23 cellular contexts compared by ENCODE assay signal in genomic region chr1:110040548-110040947, GRCh38. TPM values are rescaled to one million over a fixed set of nuclear protein-coding genes. Genes with fewer than 3 reads are reported as not detected.
DNase-seq lines count a peak whose midpoint lies in the region; TF ChIP-seq lines count a peak whose summit lies in the region.
"Had no signal": no experiment of that assay in that cellular context is flagged by ENCODE, and none has a peak within 500 bp of the region (broad histone marks: within the 10 kb centered on the region; RNA-seq: fewer than 3 reads in every experiment).

No MANE protein-coding gene starts in this region.

- POLR2A ChIA-PET in RWPE1 (lab: Yijun Ruan, JAX; ENCODE audit: low non-redundant PET): no interaction called here

- CTCF ChIA-PET in RWPE1 (lab: Yijun Ruan, JAX): interaction anchor here (0.6 to 1.8 kb wide), 4 partner anchors 10 to 42 kb away, joined by 3 to 6 read pairs (median 4); no protein-coding TSS in a partner anchor

- intact Hi-C loops in thyroid gland (cut with DNase I): no loop called here

- no peak for TF ChIP-seq POLR2A in thyroid gland (IDR thresholded peaks at IDR 0.05)

- peaks cover 5 to 9% of the 10 kb centered on the region in 2 donors for H3K4me1 ChIP-seq in thyroid gland

- no peak overlapping the region for H3K4me3 ChIP-seq in H7 (ENCODE audit: insufficient read depth, low read depth, low read length)
- no peak overlapping the region for H3K4me3 ChIP-seq in thyroid gland (replicated peaks in 1 of 3)
- H3K4me3 ChIP-seq: BLaER1, coronary artery, GM12878, right lobe of liver, upper lobe of left lung had no signal

- H3K9me3 ChIP-seq in thyroid gland: no peaks in the 10 kb centered on the region
- H3K9me3 ChIP-seq: BLaER1, right lobe of liver, upper lobe of left lung had no signal

- H3K36me3 ChIP-seq in H7 (replicated peaks; ENCODE audit: control insufficient read depth, insufficient read depth, low read length) (peaks cover 65% of the 10 kb centered on the region), thyroid gland (peaks cover 66 to 73% of the 10 kb centered on the region in 2 donors)

- DNase-seq in NK-92 treated with Interleukin-12 subunit alpha and Interleukin-12 subunit beta, amount 100 ng/mL, for 24 hours (lab: John Stamatoyannopoulos, UW): peak; percentile 24
- DNase-seq in NK-92 (lab: John Stamatoyannopoulos, UW; ENCODE audit: unreplicated experiment): no peak
- DNase-seq in RWPE1 (ENCODE audit: low spot score): peak; percentile 13
- DNase-seq in caudate nucleus (lab: John Stamatoyannopoulos, UW): peak in 48 of 61 donors; percentile 9 to 95 (median 64)
- DNase-seq in stimulated activated CD4-positive, alpha-beta T cell treated with anti-CD3 and anti-CD28 coated beads, Interleukin-1b, Interleukin-23, amount 100 ng/mL, for 4 hours (ENCODE audit: low read depth in 2 of 2): peak; percentile 24 to 34
- DNase-seq in superior temporal gyrus (ENCODE audit: extremely low spot score): no peak
- DNase-seq in H7: no peak
- DNase-seq in thyroid gland: no peak
- DNase-seq: activated B cell treated with CpG ODN at 0.5 μM for 24 hours; NCI-H446; right lobe of liver; SHP77 treated with DMSO at 0.1 percent for 48 hours; stimulated activated naive B cell treated with anti-CD40 and anti-IgM and Interleukin-4, amounts not matched to agents 10 μg/mL and 1 μg/mL and 100 μg/mL, for 72 hours; upper lobe of left lung had no signal

- 91 to 95% methylated on average over 4 of the region's 4 CpGs for WGBS in thyroid gland, 2 donors

- TF ChIP-seq CTCF in RWPE1 (conservative IDR thresholded peaks at IDR 0.05; ENCODE audit: low read depth) (no peak), thyroid gland (IDR thresholded peaks at IDR 0.05) (no peak)

- H3K27ac ChIP-seq in RWPE1 (no peak overlapping the region), caudate nucleus (ENCODE audit: low read depth, low read length) (no peak overlapping the region), thyroid gland (no peak overlapping the region)
- H3K27ac ChIP-seq: 22Rv1, BLaER1, coronary artery, right lobe of liver, upper lobe of left lung had no signal

- no peaks in the 10 kb centered on the region for H3K27me3 ChIP-seq in H7 (ENCODE audit: control insufficient read depth, insufficient read depth, low read length)
- H3K27me3 ChIP-seq in thyroid gland: no peaks in the 10 kb centered on the region
- H3K27me3 ChIP-seq: BLaER1, right lobe of liver, upper lobe of left lung had no signal

RNA-seq across cellular contexts. Expression of gene STRIP1, which starts 6.1 kb away (rescaled TPM):
- 55.6 and 65.8 TPM in 2 replicates for total RNA-seq in H7 (2014; rRNA removed; shearing (Covaris generic))
- 10 to 100 TPM; 36.2 to 63.4 (median 45.2) TPM for total RNA-seq in thyroid gland

RNA-seq across cellular contexts. Expression of gene ALX3, which starts 29.9 kb away (rescaled TPM):
- total RNA-seq in H7 (2014; rRNA removed; shearing (Covaris generic)): 0.35 TPM in 1 of 2 replicates, not detected in the other
- total RNA-seq in thyroid gland: not detected
- total RNA-seq: activated B cell treated with CpG ODN at 0.5 μM for 24 hours, endothelial cell of umbilical vein, GM12878, HepG2, left lobe of liver, MCF 10A, mucosa of gallbladder, right lobe of liver had no signal

RNA-seq across cellular contexts. Expression of gene AHCYL1, which starts 56.0 kb away (rescaled TPM):
- total RNA-seq in H7 (2014; rRNA removed; shearing (Covaris generic)): 49.1 and 54.3 TPM in 2 replicates
- total RNA-seq in thyroid gland: 100 to 1,000 TPM in 3 of 4 donors, 10 to 100 TPM in 1; 90.3 to 200 (median 118) TPM

Comparison
In these comparisons a context has a peak if more than half of its experiments do, and no peak if none do; other contexts are left out.
1. DNase-seq: peak in NK-92 treated with Interleukin-12 subunit alpha and Interleukin-12 subunit beta, amount 100 ng/mL, for 24 hours (single experiment), RWPE1 (single experiment), caudate nucleus (48 of 61) and stimulated activated CD4-positive, alpha-beta T cell treated with anti-CD3 and anti-CD28 coated beads, Interleukin-1b, Interleukin-23, amount 100 ng/mL, for 4 hours (2 of 2); none in NK-92 (single experiment), superior temporal gyrus (single experiment), H7 (single experiment) and thyroid gland (0 of 2).